ENCODE assay signal across 1 cellular context in genomic region chr14:69657961-69658360, GRCh38.
A peak's percentile ranks its signal among the peaks of the same experiment; 100 is the strongest.
TF ChIP-seq lines count a peak whose summit lies in the region.

No MANE protein-coding gene starts in this region.

TF ChIP-seq in liver, 16 proteins besides CTCF, POLR2A, EP300 and RAD21 (continued from another document):
- TF ChIP-seq ZBTB33 (IDR thresholded peaks at IDR 0.05) (no peak), YY1 (IDR thresholded peaks at IDR 0.05) (peak; percentile 37), JUND (IDR thresholded peaks at IDR 0.05) (no peak), HNF4G (IDR thresholded peaks at IDR 0.05) (no peak), TAF1 (conservative IDR thresholded peaks at IDR 0.05) (no peak)
TF ChIP-seq in liver: peak in this region for 7.
